ENCODE assay signal across 9 cellular contexts in the genomic region with DNA sequence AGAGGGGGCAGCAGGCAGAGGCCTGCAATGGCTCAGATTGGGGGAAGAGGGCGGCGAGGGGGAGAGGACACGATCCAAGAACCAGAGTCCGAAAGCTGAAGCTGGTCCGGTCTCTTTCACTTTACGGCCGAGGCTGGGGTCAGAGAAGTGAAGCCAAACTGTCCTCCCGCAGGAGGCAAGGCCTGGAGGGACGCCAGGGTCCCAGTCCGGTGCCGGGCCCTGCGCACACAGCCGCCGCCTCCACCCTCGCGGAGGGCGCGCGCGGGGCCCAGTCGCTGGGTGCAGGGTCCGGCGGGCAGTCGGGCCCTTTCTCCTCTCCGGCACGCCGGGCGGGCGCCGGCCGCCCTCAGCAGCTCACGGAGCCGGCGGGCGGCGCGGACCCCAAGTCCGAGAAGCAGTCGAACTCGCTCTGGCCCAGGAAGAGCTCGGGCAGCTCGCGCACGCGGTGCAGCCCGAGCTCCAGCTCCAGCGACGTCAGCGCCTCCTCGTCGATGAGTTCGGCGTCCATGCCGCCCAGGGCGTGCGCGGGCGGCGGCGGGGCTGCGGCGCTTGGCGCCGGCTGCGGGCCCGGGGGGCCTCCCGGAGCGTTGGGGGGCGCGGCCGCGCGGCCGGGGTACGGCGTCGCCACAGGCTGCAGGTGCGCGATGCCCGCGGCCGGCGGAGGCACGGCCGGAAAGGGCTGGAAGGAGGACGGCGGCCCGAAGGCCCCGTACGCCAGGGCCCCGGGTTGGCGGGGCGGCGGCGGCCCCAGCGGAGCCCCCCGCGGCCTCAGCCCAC. TPM values are rescaled to one million over a fixed set of nuclear protein-coding genes. Genes with fewer than 3 reads are reported as not detected.
DNase-seq lines count a peak whose midpoint lies in the region; ATAC-seq, FAIRE-seq and TF ChIP-seq lines count a peak whose summit lies in the region.
"Had no signal": no experiment of that assay in that cellular context is flagged by ENCODE, and none has a peak within 500 bp of the region (broad histone marks: within the 10 kb centered on the region; RNA-seq: fewer than 3 reads in every experiment).

No MANE protein-coding gene starts in this region.

- H3K27me3 Mint-ChIP-seq in activated naive CD8-positive, alpha-beta T cell treated with anti-CD3 and anti-CD28 coated beads for 36 hours, result peaks cover 9% of the 10 kb centered on the region

- no peaks in the 10 kb centered on the region for H3K36me3 ChIP-seq in right atrium auricular region

- H3K9me3 ChIP-seq in right atrium auricular region, result no peaks in the 10 kb centered on the region

- intact Hi-C loops in sciatic nerve (cut with DNase I), result no loop called here

- ATAC-seq in sciatic nerve, result no peak

- H3K4me1 ChIP-seq in right atrium auricular region, result peaks cover 0 to 41% of the 10 kb centered on the region in 2 donors

- H3K4me3 Mint-ChIP-seq in activated naive CD8-positive, alpha-beta T cell treated with anti-CD3 and anti-CD28 coated beads for 36 hours, result peak overlapping the region; percentile 80

- FAIRE-seq in RCC 7860 (lab: Jason Lieb, UNC), result no peak

- H3K4me3 ChIP-seq in right atrium auricular region, result peak overlapping the region; percentile 58 to 81

- peaks cover 11% of the 10 kb centered on the region for H3K4me1 Mint-ChIP-seq in activated naive CD8-positive, alpha-beta T cell treated with anti-CD3 and anti-CD28 coated beads for 36 hours

- H3K27ac Mint-ChIP-seq in activated naive CD8-positive, alpha-beta T cell treated with anti-CD3 and anti-CD28 coated beads for 36 hours, result peak overlapping the region; percentile 14

- no peaks in the 10 kb centered on the region for H3K36me3 Mint-ChIP-seq in activated naive CD8-positive, alpha-beta T cell treated with anti-CD3 and anti-CD28 coated beads for 36 hours

- no peaks in the 10 kb centered on the region for H3K9me3 Mint-ChIP-seq in activated naive CD8-positive, alpha-beta T cell treated with anti-CD3 and anti-CD28 coated beads for 36 hours

- peak overlapping the region; percentile 85 to 91 for H3K27ac ChIP-seq in right atrium auricular region
- H3K27ac ChIP-seq: 22Rv1 had no signal

- TF ChIP-seq CTCF in right atrium auricular region (IDR thresholded peaks at IDR 0.05), result no peak

- peak; percentile 100 for DNase-seq in DMS 273 (lab: John Stamatoyannopoulos, UW; ENCODE audit: unreplicated experiment)
- DNase-seq in DMS 273 treated with DMSO at 0.1 percent for 48 hours (lab: John Stamatoyannopoulos, UW), result no peak
- peak; percentile 36 for DNase-seq in NCI-H1105 (lab: John Stamatoyannopoulos, UW)
- DNase-seq in activated naive CD8-positive, alpha-beta T cell treated with anti-CD3 and anti-CD28 coated beads for 36 hours, result peak; percentile 56
- DNase-seq in right atrium auricular region (ENCODE audit: low spot score), result no peak
- DNase-seq in sciatic nerve (ENCODE audit: low spot score), result peak; percentile 75
- DNase-seq in medulla oblongata (ENCODE audit: extremely low spot score), result no peak
- no peak for DNase-seq in RCC 7860 (ENCODE audit: low spot score)

- H3K27me3 ChIP-seq in right atrium auricular region, result no peaks in the 10 kb centered on the region

RNA-seq across cellular contexts. Expression of a gene that starts 0.7 kb away (rescaled TPM):
- 1 to 10 TPM; 4.3 to 5.3 TPM for total RNA-seq in activated naive CD8-positive, alpha-beta T cell treated with anti-CD3 and anti-CD28 coated beads for 36 hours
- total RNA-seq in right atrium auricular region (10 to 100 TPM; 18.8 to 32.7 TPM), sciatic nerve (5.6 TPM)

Comparison
In these comparisons a context has a peak if more than half of its experiments do, and no peak if none do; other contexts are left out.
1. DNase-seq: peak in DMS 273 (single experiment), NCI-H1105 (single experiment), activated naive CD8-positive, alpha-beta T cell treated with anti-CD3 and anti-CD28 coated beads for 36 hours (single experiment) and sciatic nerve (single experiment); none in DMS 273 treated with DMSO at 0.1 percent for 48 hours (single experiment), right atrium auricular region (single experiment), medulla oblongata (single experiment) and RCC 7860 (single experiment).